10 cellular contexts compared by ENCODE assay signal in genomic region chr6:89372506-89372901, GRCh38. TPM values are rescaled to one million over a fixed set of nuclear protein-coding genes. Genes with fewer than 3 reads are reported as not detected.
DNase-seq lines count a peak whose midpoint lies in the region; ATAC-seq lines count a peak whose summit lies in the region.
"Had no signal": no experiment of that assay in that cellular context is flagged by ENCODE, and none has a peak within 500 bp of the region (broad histone marks: within the 10 kb centered on the region; RNA-seq: fewer than 3 reads in every experiment).

No MANE protein-coding gene starts in this region.

- H3K9me3 ChIP-seq in trophoblast cell (ENCODE audit: insufficient read depth, low read depth, low read length) = peaks cover 1% of the 10 kb centered on the region

- no peaks in the 10 kb centered on the region for H3K36me3 ChIP-seq in trophoblast cell (ENCODE audit: control insufficient read depth in 1 of 2, insufficient read depth in 2 of 2, low read length in 2 of 2)

- no peak overlapping the region for H3K4me3 ChIP-seq in trophoblast cell (ENCODE audit: low read depth, low read length)

- no peaks in the 10 kb centered on the region for H3K36me3 Mint-ChIP-seq in activated T-helper 2 cell treated with anti-CD3 and anti-CD28 coated beads, Interferon-gamma antibody, Interleukin-2, Interleukin-4, amounts not matched to agents 10 μg/mL and 5 μg/mL and 100 μg/mL, durations not matched to agents 14 hours and 24 hours and 36 hours (ENCODE audit: low read depth)
- H3K36me3 Mint-ChIP-seq: naive B cell had no signal

- H3K9ac ChIP-seq in trophoblast cell (ENCODE audit: low read length) = no peak overlapping the region

- no peaks in the 10 kb centered on the region for H3K79me2 ChIP-seq in trophoblast cell (ENCODE audit: control insufficient read depth, insufficient read depth, low read length, poor library complexity)

- no peak overlapping the region for H3K27ac ChIP-seq in trophoblast cell (ENCODE audit: low read depth, low read length)

- WGBS in trophoblast cell (ENCODE audit: extremely low coverage, insufficient coverage, insufficient read length) = no CpG with 5 or more reads among the region's 3 CpGs

- no peaks in the 10 kb centered on the region for H3K27me3 ChIP-seq in trophoblast cell (ENCODE audit: insufficient read depth, low read length)

- H3K4me3 Mint-ChIP-seq in activated T-helper 2 cell treated with anti-CD3 and anti-CD28 coated beads, Interferon-gamma antibody, Interleukin-2, Interleukin-4, amounts not matched to agents 10 μg/mL and 5 μg/mL and 100 μg/mL, durations not matched to agents 14 hours and 24 hours and 36 hours (ENCODE audit: low read depth) = no peak overlapping the region

- H3K4me2 ChIP-seq in trophoblast cell (ENCODE audit: low read length) = no peak overlapping the region

- no peak overlapping the region for H4K91ac ChIP-seq in trophoblast cell (ENCODE audit: low read depth, low read length)

- ATAC-seq in GM18502 (IDR thresholded peaks at IDR 0.05; ENCODE audit: poor library complexity, unreplicated experiment) (peak; percentile 47), GM19397 (IDR thresholded peaks at IDR 0.05; ENCODE audit: unreplicated experiment) (peak; percentile 28), HG03095 (IDR thresholded peaks at IDR 0.05; ENCODE audit: unreplicated experiment) (peak; percentile 50)

- DNase-seq in activated T-helper 2 cell treated with anti-CD3 and anti-CD28 coated beads, Interferon-gamma antibody, Interleukin-2, Interleukin-4, amounts not matched to agents 10 μg/mL and 5 μg/mL and 100 μg/mL, durations not matched to agents 14 hours and 24 hours and 36 hours (ENCODE audit: low spot score) = peak; percentile 20
- DNase-seq in stimulated activated CD4-positive, alpha-beta T cell treated with anti-CD3 and anti-CD28 coated beads, Interleukin-4, amount 100 ng/mL, for 24 hours = no peak
- DNase-seq in trophoblast cell = no peak
- DNase-seq in iPS-NIHi7 (ENCODE audit: extremely low spot score) = no peak
- DNase-seq in MV-4-11 (lab: John Stamatoyannopoulos, UW) = no peak

- no peak overlapping the region for H2AFZ ChIP-seq in trophoblast cell (ENCODE audit: insufficient read depth, low read length, poor library complexity)

- no peaks in the 10 kb centered on the region for H3K27me3 Mint-ChIP-seq in activated T-helper 2 cell treated with anti-CD3 and anti-CD28 coated beads, Interferon-gamma antibody, Interleukin-2, Interleukin-4, amounts not matched to agents 10 μg/mL and 5 μg/mL and 100 μg/mL, durations not matched to agents 14 hours and 24 hours and 36 hours (ENCODE audit: low read depth)
- H3K27me3 Mint-ChIP-seq: naive B cell had no signal

- no peak overlapping the region for H3K14ac ChIP-seq in trophoblast cell (ENCODE audit: low read length)

- no peak overlapping the region for H2AK5ac ChIP-seq in trophoblast cell (ENCODE audit: low read length)

- H3K4me1 Mint-ChIP-seq in activated T-helper 2 cell treated with anti-CD3 and anti-CD28 coated beads, Interferon-gamma antibody, Interleukin-2, Interleukin-4, amounts not matched to agents 10 μg/mL and 5 μg/mL and 100 μg/mL, durations not matched to agents 14 hours and 24 hours and 36 hours (ENCODE audit: low read depth) = peaks cover 32% of the 10 kb centered on the region

- no peaks in the 10 kb centered on the region for H3K79me1 ChIP-seq in trophoblast cell (ENCODE audit: low read length)

- H3K4me1 ChIP-seq in trophoblast cell (ENCODE audit: control insufficient read depth in 1 of 2, insufficient read depth in 2 of 2, low read length in 2 of 2) = peaks cover 0 to 2% of the 10 kb centered on the region in 2 experiments

- no peak overlapping the region for H2BK5ac ChIP-seq in trophoblast cell (ENCODE audit: low read depth, low read length, poor library complexity)

- H3K27ac Mint-ChIP-seq in activated T-helper 2 cell treated with anti-CD3 and anti-CD28 coated beads, Interferon-gamma antibody, Interleukin-2, Interleukin-4, amounts not matched to agents 10 μg/mL and 5 μg/mL and 100 μg/mL, durations not matched to agents 14 hours and 24 hours and 36 hours = peak overlapping the region; percentile 47

- no peak overlapping the region for H4K8ac ChIP-seq in trophoblast cell (ENCODE audit: low read depth, low read length)

- no peak overlapping the region for H3K18ac ChIP-seq in trophoblast cell (ENCODE audit: low read length)

- no peak overlapping the region for H3K23ac ChIP-seq in trophoblast cell (ENCODE audit: low read length)

- H2BK120ac ChIP-seq in trophoblast cell (ENCODE audit: insufficient read depth, low read length, poor library complexity) = no peak overlapping the region

- no peak overlapping the region for H3K4ac ChIP-seq in trophoblast cell (ENCODE audit: low read depth, low read length)

- H3K9me3 Mint-ChIP-seq in activated T-helper 2 cell treated with anti-CD3 and anti-CD28 coated beads, Interferon-gamma antibody, Interleukin-2, Interleukin-4, amounts not matched to agents 10 μg/mL and 5 μg/mL and 100 μg/mL, durations not matched to agents 14 hours and 24 hours and 36 hours = no peaks in the 10 kb centered on the region
- H3K9me3 Mint-ChIP-seq: naive B cell had no signal

- intact Hi-C loops in activated T-helper 2 cell treated with anti-CD3 and anti-CD28 coated beads, Interferon-gamma antibody, Interleukin-2, Interleukin-4, amounts not matched to agents 10 μg/mL and 5 μg/mL and 100 μg/mL, durations not matched to agents 14 hours and 24 hours and 36 hours (cut with micrococcal nuclease) = loop anchor here (1.0 to 10.0 kb wide), 5 partner anchors 16 to 1212 kb away; partner anchors contain the start of genes ANKRD6, LYRM2, MAP3K7 and RRAGD

- H4K12ac ChIP-seq in trophoblast cell (ENCODE audit: low read depth, low read length) = no peak overlapping the region

- no peak overlapping the region for H2BK12ac ChIP-seq in trophoblast cell (ENCODE audit: low read length)

RNA-seq across cellular contexts. Expression of gene UBE2J1, which starts 20.0 kb away (rescaled TPM):
- 34.4 and 34.8 TPM in 2 replicates for total RNA-seq in activated T-helper 2 cell treated with anti-CD3 and anti-CD28 coated beads, Interferon-gamma antibody, Interleukin-2, Interleukin-4, amounts not matched to agents 10 μg/mL and 5 μg/mL and 100 μg/mL, durations not matched to agents 14 hours and 24 hours and 36 hours
- polyA plus RNA-seq in trophoblast cell (2013) = 177 and 178 TPM in 2 replicates

RNA-seq across cellular contexts. Expression of gene RRAGD, which starts 39.6 kb away (rescaled TPM):
- 6.3 and 7.2 TPM in 2 replicates for total RNA-seq in activated T-helper 2 cell treated with anti-CD3 and anti-CD28 coated beads, Interferon-gamma antibody, Interleukin-2, Interleukin-4, amounts not matched to agents 10 μg/mL and 5 μg/mL and 100 μg/mL, durations not matched to agents 14 hours and 24 hours and 36 hours
- polyA plus RNA-seq in trophoblast cell (2013) = 0.85 and 1.0 TPM in 2 replicates

RNA-seq across cellular contexts. Expression of gene GABRR2, which starts 57.4 kb away (rescaled TPM):
- total RNA-seq in activated T-helper 2 cell treated with anti-CD3 and anti-CD28 coated beads, Interferon-gamma antibody, Interleukin-2, Interleukin-4, amounts not matched to agents 10 μg/mL and 5 μg/mL and 100 μg/mL, durations not matched to agents 14 hours and 24 hours and 36 hours = 0.34 and 0.78 TPM in 2 replicates
- 1.9 and 2.1 TPM in 2 replicates for polyA plus RNA-seq in trophoblast cell (2013)
- total RNA-seq: esophagus mucosa had no signal
